Comparison of ENCODE assay signal across 12 cellular contexts in the genomic region with DNA sequence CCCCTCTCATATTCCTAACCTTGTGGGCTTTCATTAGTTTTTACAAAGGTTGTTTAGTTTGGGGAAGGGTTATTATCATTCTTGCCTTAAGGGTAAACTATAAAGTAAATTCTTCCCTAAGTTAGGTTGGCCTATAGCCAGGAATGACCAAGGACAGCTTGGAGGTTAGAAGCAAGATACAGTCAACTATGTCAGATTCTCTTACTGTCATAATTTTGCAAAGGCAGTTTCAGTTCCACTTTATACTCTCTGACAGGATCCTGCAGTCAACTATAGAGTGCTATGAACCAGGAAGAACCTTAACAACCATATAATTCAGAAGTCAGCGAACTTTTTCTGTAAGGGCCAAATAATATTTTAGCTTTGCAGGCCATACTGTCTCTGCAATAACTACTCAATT.
DNase-seq lines count a peak whose midpoint lies in the region; ATAC-seq and TF ChIP-seq lines count a peak whose summit lies in the region.
"Had no signal": no experiment of that assay in that cellular context is flagged by ENCODE, and none has a peak within 500 bp of the region (broad histone marks: within the 10 kb centered on the region; RNA-seq: fewer than 3 reads in every experiment).

No MANE protein-coding gene starts in this region.

- H3K4me1 Mint-ChIP-seq in naive B cell = peaks cover 3 to 13% (median 10%) of the 10 kb centered on the region in 3 donors
- no peaks in the 10 kb centered on the region for H3K4me1 Mint-ChIP-seq in natural killer cell

- H3K27me3 Mint-ChIP-seq in naive B cell (peaks cover 6 to 32% (median 16%) of the 10 kb centered on the region in 3 donors), natural killer cell (ENCODE audit: low read depth in 2 of 2) (peaks cover 0 to 2% of the 10 kb centered on the region in 2 donors)

- no peak for TF ChIP-seq CTCF in natural killer cell (IDR thresholded peaks at IDR 0.05)

- DNase-seq in naive B cell (no peak), COLO829 (ENCODE audit: low spot score) (no peak), COR-L47 (lab: John Stamatoyannopoulos, UW) (no peak), D341Med (ENCODE audit: low spot score) (no peak), natural killer cell (no peak)
- DNase-seq: adrenal gland; NCI-H524; stimulated activated naive CD4-positive, alpha-beta T cell treated with Interleukin-2 at 50 U/mL for 16 hours; WERI-Rb-1 had no signal

- no peak overlapping the region for H3K4me3 Mint-ChIP-seq in naive B cell
- H3K4me3 Mint-ChIP-seq in natural killer cell = no peak overlapping the region

- H3K36me3 Mint-ChIP-seq in naive B cell (no peaks in the 10 kb centered on the region), natural killer cell (no peaks in the 10 kb centered on the region)

- intact Hi-C loops in natural killer cell (cut with micrococcal nuclease) = no loop called here

- ATAC-seq in GM19023 (IDR thresholded peaks at IDR 0.05; ENCODE audit: unreplicated experiment) (peak; percentile 99), HG02588 (IDR thresholded peaks at IDR 0.05; ENCODE audit: unreplicated experiment) (peak; percentile 100), HG03460 (IDR thresholded peaks at IDR 0.05; ENCODE audit: unreplicated experiment) (peak; percentile 100), naive B cell (ENCODE audit: low read depth in 2 of 2) (peak; percentile 79 to 83), natural killer cell (no peak)

- H3K27ac Mint-ChIP-seq in naive B cell (peak overlapping the region in 1 of 6 donors; percentile 49), natural killer cell (no peak overlapping the region)

- H3K9me3 Mint-ChIP-seq in naive B cell (peaks cover 0 to 2% (median 0%) of the 10 kb centered on the region in 7 donors), natural killer cell (no peaks in the 10 kb centered on the region)

Comparison
In these comparisons a context has a peak if more than half of its experiments do, and no peak if none do; other contexts are left out.
1. ATAC-seq: peak in GM19023 (single experiment), HG02588 (single experiment), HG03460 (single experiment) and naive B cell (2 of 2); none in natural killer cell (0 of 3).